25 cellular contexts compared by ENCODE assay signal in genomic region chr14:73133795-73134194, GRCh38. TPM values are rescaled to one million over a fixed set of nuclear protein-coding genes. Genes with fewer than 3 reads are reported as not detected.
DNase-seq lines count a peak whose midpoint lies in the region; ATAC-seq, FAIRE-seq and TF ChIP-seq lines count a peak whose summit lies in the region.
"Had no signal": no experiment of that assay in that cellular context is flagged by ENCODE, and none has a peak within 500 bp of the region (broad histone marks: within the 10 kb centered on the region; RNA-seq: fewer than 3 reads in every experiment).

No MANE protein-coding gene starts in this region.

- peak overlapping the region in 1 of 8 donors; percentile 64 for H3K4me3 Mint-ChIP-seq in naive B cell

- no peak overlapping the region for H2AFZ ChIP-seq in GM12878 (ENCODE audit: control insufficient read depth, low read depth, low read length)

- H3K9me3 ChIP-seq in HEK293 (ENCODE audit: control insufficient read depth, insufficient read depth, low read depth, low read length) = no peaks in the 10 kb centered on the region
- H3K9me3 ChIP-seq in GM12878 (replicated peaks; ENCODE audit: control insufficient read depth, insufficient read depth, low read length) = peaks cover 2% of the 10 kb centered on the region; the same call in 2 of the 3 replicates
- no peaks in the 10 kb centered on the region for H3K9me3 ChIP-seq in upper lobe of right lung
- H3K9me3 ChIP-seq: Caco-2, SJSA1 had no signal

- FAIRE-seq in GM12878 (lab: Jason Lieb, UNC) = no peak

- H3K36me3 ChIP-seq in HEK293 (ENCODE audit: control insufficient read depth in 2 of 2, insufficient read depth in 1 of 2, low read length in 2 of 2) (no peaks in the 10 kb centered on the region; a peak in 1 of 3 replicates), GM12878 (ENCODE audit: control insufficient read depth in 2 of 2, insufficient read depth in 2 of 2, low read length in 1 of 2) (no peaks in the 10 kb centered on the region), upper lobe of right lung (no peaks in the 10 kb centered on the region)
- H3K36me3 ChIP-seq: SJSA1 had no signal

- H3K9ac ChIP-seq in GM12878 (ENCODE audit: control insufficient read depth, insufficient read depth, low read length) = no peak overlapping the region

- peaks cover 16% of the 10 kb centered on the region for H3K79me2 ChIP-seq in GM12878 (ENCODE audit: control insufficient read depth, insufficient read depth, low read length)

- H3K27ac Mint-ChIP-seq in naive B cell = peak overlapping the region in 4 of 6 donors; percentile 24 to 75 (median 55)

- H3K4me2 ChIP-seq in GM12878 (ENCODE audit: control insufficient read depth, insufficient read depth) = no peak overlapping the region

- TF ChIP-seq RAD21 in GM12878 (IDR thresholded peaks at IDR 0.05; ENCODE audit: insufficient read depth, low read depth, low read length) = no peak

- BruUV-seq in GM12878 (replicated peaks; lab: Mats Ljungman, UMichigan) = no TSS peak

- POLR2A ChIA-PET in HEK293 (lab: Yijun Ruan, JAX) (no interaction called here), GM12878 (lab: Charles Lee) (no interaction called here)

- H3K4me1 ChIP-seq in HEK293 (ENCODE audit: control insufficient read depth, insufficient read depth, low read length) (no peaks in the 10 kb centered on the region), GM12878 (ENCODE audit: control insufficient read depth, insufficient read depth, low read length) (0 out of 2 replicates have a peak, but pooled peaks cover 3% of the 10 kb centered on the region), upper lobe of right lung (peaks cover 17% of the 10 kb centered on the region)
- H3K4me1 ChIP-seq: Caco-2 had no signal

- H3K4me3 ChIP-seq in HEK293 (ENCODE audit: low read depth, low read length) (no peak overlapping the region), GM12878 (no peak overlapping the region), upper lobe of right lung (no peak overlapping the region)
- H3K4me3 ChIP-seq: SJSA1 had no signal

- no peak for TF ChIP-seq EP300 in GM12878 (IDR thresholded peaks at IDR 0.05; ENCODE audit: borderline replicate concordance in 1 of 2, control insufficient read depth in 1 of 2, low read depth in 2 of 2, low read length in 2 of 2)

- no peak for TF ChIP-seq POLR2A in GM12878 (IDR thresholded peaks at IDR 0.05; ENCODE audit: low read depth, low read length)

- intact Hi-C loops in GM12878 (cut with micrococcal nuclease; ENCODE audit: unreplicated experiment) = no loop called here
- intact Hi-C loops in upper lobe of right lung (cut with DNase I) = no loop called here

- 95% methylated on average over 3 of the region's 3 CpGs for WGBS in GM12878 (ENCODE audit: insufficient coverage, insufficient replicate concordance, low lambda C conversion rate, missing lambda C conversion rate)

- H3K36me3 Mint-ChIP-seq in naive B cell = peaks cover 5 to 28% of the 10 kb centered on the region in 2 donors

- CTCF ChIA-PET in HEK293 (lab: Yijun Ruan, JAX) = interaction anchor here (0.6 kb wide), 1 partner anchor 338 kb away, joined by 7 read pairs; no protein-coding TSS in a partner anchor
- CTCF ChIA-PET in GM12878 (lab: Yijun Ruan, JAX) = no interaction called here

- no peaks in the 10 kb centered on the region for H3K27me3 Mint-ChIP-seq in naive B cell
- H3K27me3 Mint-ChIP-seq: CD4-positive, alpha-beta memory T cell had no signal

- ATAC-seq in GM12878 (no peak), naive B cell (ENCODE audit: low read depth in 2 of 2) (no peak), upper lobe of right lung (no peak)

- H3K27me3 ChIP-seq in GM12878 (replicated peaks in 1 of 2; ENCODE audit: control insufficient read depth in 2 of 2, insufficient read depth in 2 of 2, low read length in 1 of 2) (no peaks in the 10 kb centered on the region), upper lobe of right lung (no peaks in the 10 kb centered on the region)
- H3K27me3 ChIP-seq: SJSA1 had no signal

- H3K27ac ChIP-seq in HEK293 (ENCODE audit: extremely low read depth, low read depth, low read length) = no peak overlapping the region
- H3K27ac ChIP-seq in GM12878 (ENCODE audit: control insufficient read depth, insufficient read depth) = no peak overlapping the region
- no peak overlapping the region for H3K27ac ChIP-seq in caudate nucleus (ENCODE audit: low read depth, low read length)
- no peak overlapping the region for H3K27ac ChIP-seq in upper lobe of right lung
- H3K27ac ChIP-seq: HL-60, SJSA1 had no signal

- no peaks in the 10 kb centered on the region for H4K20me1 ChIP-seq in GM12878 (ENCODE audit: control insufficient read depth, insufficient read depth)

- H3K4me1 Mint-ChIP-seq in naive B cell = peaks cover 18 to 22% (median 21%) of the 10 kb centered on the region in 3 donors

- RAD21 ChIA-PET in GM12878 (lab: Charles Lee; ENCODE audit: unreplicated experiment) = no interaction called here

- SMC1A ChIA-PET in GM12878 (lab: Charles Lee; ENCODE audit: uncharacterized antibody, unreplicated experiment) = no interaction called here

- in situ Hi-C loops in GM12878 (cut with MboI) = no loop called here

- peaks cover 0 to 18% (median 10%) of the 10 kb centered on the region in 7 donors for H3K9me3 Mint-ChIP-seq in naive B cell

- DNase-seq in ELF-1 (ENCODE audit: low read depth, low spot score) (peak; percentile 36), GM12878 (ENCODE audit: low read depth, low spot score) (no peak), naive B cell (no peak), caudate nucleus (lab: John Stamatoyannopoulos, UW) (no peak), T-helper 2 cell (no peak), upper lobe of right lung (no peak)
- DNase-seq: C1 segment of cervical spinal cord; Caco-2; CD4-positive, alpha-beta memory T cell; GOT3; HCEC 1CT; Karpas-422; MV-4-11; NCI-H1105; NCI-H1436 treated with DMSO at 0.1 percent for 48 hours; NCI-H187 treated with DMSO at 0.1 percent for 48 hours; NCI-H2107; NCI-H524; NCI-H748 treated with DMSO at 0.1 percent for 48 hours; Right ventricle myocardium superior; RPMI8226; T-helper 1 cell had no signal

- TF ChIP-seq CTCF in HEK293 (tag by site-specific recombination; IDR thresholded peaks at IDR 0.05) = no peak
- TF ChIP-seq CTCF in GM12878 (IDR thresholded peaks at IDR 0.05 in 2 of 3, conservative IDR thresholded peaks at IDR 0.05 in 1 of 3; ENCODE audit: control insufficient read depth in 2 of 3, extremely low read depth in 1 of 3, insufficient read depth in 1 of 3, low read depth in 3 of 3, low read length in 3 of 3) = no peak
- no peak for TF ChIP-seq CTCF in upper lobe of right lung (IDR thresholded peaks at IDR 0.05)

TF ChIP-seq in HEK293, 187 proteins besides CTCF, POLR2A, EP300 and RAD21:
- TF ChIP-seq SETDB1 (IDR thresholded peaks at IDR 0.05; ENCODE audit: insufficient read length, low read length) (peak; percentile 39), ZEB2 (tag by site-specific recombination; IDR thresholded peaks at IDR 0.05) (no peak)

TF ChIP-seq in GM12878, 131 proteins besides CTCF, POLR2A, EP300 and RAD21:
- no peak for TF ChIP-seq ATF2 (IDR thresholded peaks at IDR 0.05; ENCODE audit: low read length)
- 0 out of 2 replicates have a peak, but pooled peaks have one; percentile 60 for TF ChIP-seq CBX5 (IDR thresholded peaks at IDR 0.05; ENCODE audit: low read depth)
TF ChIP-seq in GM12878: peak in this region for 1.

RNA-seq across cellular contexts. Expression of gene PSEN1, which starts 2.5 kb away (rescaled TPM):
- 107 and 112 TPM in 2 replicates for total RNA-seq in GM12878 (2013; cell fraction: nucleolus; rRNA removed)
- 21.5 and 27.2 TPM in 2 replicates for total RNA-seq in GM12878 (2014; rRNA removed)
- total RNA-seq in GM12878 (2014; rRNA removed; fragmentation: Illumina TruSeq; extraction: Trizol) = 21.9 and 22.0 TPM in 2 replicates
- 27.5 and 28.3 TPM in 2 replicates for total RNA-seq in GM12878 (2021)
- 27.8 TPM for polyA plus RNA-seq in GM12878 (2011; ENCODE audit: low read depth)
- 17.9 and 19.2 TPM in 2 replicates for polyA plus RNA-seq in GM12878 (2011; rRNA removed)
- polyA plus RNA-seq in GM12878 (2011; cell fraction: cytosol; rRNA removed) = 11.1 and 24.9 TPM in 2 replicates
- polyA plus RNA-seq in GM12878 (2011; cell fraction: nucleus; rRNA removed) = 12.2 and 12.5 TPM in 2 replicates
- 19.6 and 20.5 TPM in 2 replicates for polyA plus RNA-seq in GM12878 (2012)
- polyA plus RNA-seq in GM12878 (2014; fragmentation: Illumina TruSeq; extraction: Trizol) = 32.3 and 37.3 TPM in 2 replicates
- polyA plus RNA-seq in GM12878 (2014; fragmentation: Nextera tagmentation; extraction: Ambion mirVana) = 10 to 100 TPM in 1 of 2 experiments, 1 to 10 TPM in 1; 8.9 to 10.1 TPM
- polyA plus RNA-seq in GM12878 (2014; rRNA removed) = 15.4 and 17.5 TPM in 2 replicates
- polyA plus RNA-seq in GM12878 (2016; fragmentation: Nextera tagmentation; extraction: Ambion mirVana) = 10 to 100 TPM; 28.7 to 31.5 TPM
- polyA minus RNA-seq in GM12878 (2011; rRNA and poly(A)+ RNA removed) = 45.2 and 48.2 TPM in 2 replicates
- 10.7 and 22.6 TPM in 2 replicates for polyA minus RNA-seq in GM12878 (2011; cell fraction: cytosol; rRNA and poly(A)+ RNA removed)
- polyA minus RNA-seq in GM12878 (2011; cell fraction: nucleus; rRNA and poly(A)+ RNA removed) = 14.7 and 25.4 TPM in 2 replicates
- polyA plus RNA-seq in naive B cell (ENCODE audit: low read depth in 6 of 6) = 10 to 100 TPM; 30.9 to 46.2 (median 36.8) TPM
- 63.9 TPM for total RNA-seq in upper lobe of right lung
